In genomic region chr14:93939304-93940229, GRCh38 we compare ENCODE assay signal across 1 cellular context.
TF ChIP-seq lines count a peak whose summit lies in the region.

No MANE protein-coding gene starts in this region.

TF ChIP-seq in HepG2, 621 proteins besides CTCF, POLR2A, EP300 and RAD21 (continued from another document):
- TF ChIP-seq BCL3 (CRISPR knock-in tag; IDR thresholded peaks at IDR 0.05) = peak; percentile 55; the same call in 1 of the 2 replicates
- TF ChIP-seq RERE (CRISPR knock-in tag; IDR thresholded peaks at IDR 0.05; ENCODE audit: low read depth) = 0 out of 2 replicates have a peak, but pooled peaks have one; percentile 20
- TF ChIP-seq KDM2A (CRISPR knock-in tag; IDR thresholded peaks at IDR 0.05; ENCODE audit: borderline replicate concordance, low read depth) = peak; percentile 75
- TF ChIP-seq ZNF33B (CRISPR knock-in tag; IDR thresholded peaks at IDR 0.05) = no peak
- peak; percentile 52; the same call in 1 of the 2 replicates for TF ChIP-seq SMC3 (IDR thresholded peaks at IDR 0.05; ENCODE audit: low read length)
- TF ChIP-seq ZBTB49 (CRISPR knock-in tag; IDR thresholded peaks at IDR 0.05; ENCODE audit: borderline replicate concordance) = no peak
- peak; percentile 96 for TF ChIP-seq STAG1 (CRISPR knock-in tag; IDR thresholded peaks at IDR 0.05)
- TF ChIP-seq ZNF501 (CRISPR knock-in tag; IDR thresholded peaks at IDR 0.05) = 0 out of 2 replicates have a peak, but pooled peaks have one; percentile 50
- peak in 1 of 2 experiments; percentile 66; a peak in 2 of 4 replicates for TF ChIP-seq HMGXB4 (CRISPR knock-in tag; IDR thresholded peaks at IDR 0.05; ENCODE audit: borderline replicate concordance in 1 of 2, low read depth in 1 of 2)
